In genomic region chr15:65286704-65287514, GRCh38 we compare ENCODE assay signal across 8 cellular contexts. TPM values are rescaled to one million over a fixed set of nuclear protein-coding genes. Genes with fewer than 3 reads are reported as not detected.
DNase-seq lines count a peak whose midpoint lies in the region; TF ChIP-seq lines count a peak whose summit lies in the region.

A gene with protein sequence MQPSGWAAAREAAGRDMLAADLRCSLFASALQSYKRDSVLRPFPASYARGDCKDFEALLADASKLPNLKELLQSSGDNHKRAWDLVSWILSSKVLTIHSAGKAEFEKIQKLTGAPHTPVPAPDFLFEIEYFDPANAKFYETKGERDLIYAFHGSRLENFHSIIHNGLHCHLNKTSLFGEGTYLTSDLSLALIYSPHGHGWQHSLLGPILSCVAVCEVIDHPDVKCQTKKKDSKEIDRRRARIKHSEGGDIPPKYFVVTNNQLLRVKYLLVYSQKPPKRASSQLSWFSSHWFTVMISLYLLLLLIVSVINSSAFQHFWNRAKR (minus strand): TSS chr15:65286883. CDS start chr15:65286426, 457 bp downstream.

- CTCF ChIA-PET in RWPE1 (lab: Yijun Ruan, JAX), result interaction anchor here (0.5 to 0.8 kb wide), 4 partner anchors 10 to 253 kb away, joined by 3 to 5 read pairs (median 4); no protein-coding TSS in a partner anchor

- POLR2A ChIA-PET in RWPE1 (lab: Yijun Ruan, JAX; ENCODE audit: low non-redundant PET), result interaction anchor here (0.6 to 0.7 kb wide), 2 partner anchors 11 to 361 kb away, joined by 4 to 9 read pairs; no protein-coding TSS in a partner anchor

- peak within 1 kb of the TSS; percentile 86 to 91 (median 89) for H3K4me3 Mint-ChIP-seq in nephron
- H3K4me3 Mint-ChIP-seq in stimulated activated naive CD8-positive, alpha-beta T cell treated with anti-CD3 and anti-CD28 coated beads, Interleukin-15, Interleukin-2, amounts not matched to agents 100 ng/mL and 50 ng/mL, for 24 hours, result peak within 1 kb of the TSS; percentile 84

- peak; percentile 88 for DNase-seq in ELR (ENCODE audit: low read depth)
- DNase-seq in H4 (ENCODE audit: low spot score), result peak; percentile 89
- peak; percentile 81 for DNase-seq in RWPE1 (ENCODE audit: low spot score)
- DNase-seq in activated T-helper 1 cell treated with anti-CD3 and anti-CD28 coated beads, Interleukin-2, amount 50 U/mL, for 16 hours (ENCODE audit: low read depth in 1 of 2, low spot score in 1 of 2), result peak; percentile 82 to 89
- peak; percentile 53 for DNase-seq in fibroblast of peridontal ligament (ENCODE audit: extremely low read depth)

- H3K36me3 Mint-ChIP-seq in nephron (ENCODE audit: low read depth), result peaks cover 15% of the 10 kb centered on the region
- H3K36me3 Mint-ChIP-seq in stimulated activated naive CD8-positive, alpha-beta T cell treated with anti-CD3 and anti-CD28 coated beads, Interleukin-15, Interleukin-2, amounts not matched to agents 100 ng/mL and 50 ng/mL, for 24 hours (ENCODE audit: low read depth), result peaks cover 6% of the 10 kb centered on the region

- H3K27ac Mint-ChIP-seq in nephron, result peak within 1 kb of the TSS; percentile 73 to 93 (median 88)
- peak within 1 kb of the TSS; percentile 85 for H3K27ac Mint-ChIP-seq in stimulated activated naive CD8-positive, alpha-beta T cell treated with anti-CD3 and anti-CD28 coated beads, Interleukin-15, Interleukin-2, amounts not matched to agents 100 ng/mL and 50 ng/mL, for 24 hours

- peak within 1 kb of the TSS; percentile 91 for H3K27ac ChIP-seq in RWPE1

- TF ChIP-seq CTCF in LNCAP (IDR thresholded peaks at IDR 0.05), result peak; percentile 30; the same call in 1 of the 2 replicates
- no peak for TF ChIP-seq CTCF in RWPE1 (conservative IDR thresholded peaks at IDR 0.05; ENCODE audit: low read depth)
- peak; percentile 25 to 45 (median 33) for TF ChIP-seq CTCF in nephron (IDR thresholded peaks at IDR 0.05; ENCODE audit: unreplicated experiment in 3 of 3)

- H3K4me1 Mint-ChIP-seq in nephron, result peaks cover 19% of the 10 kb centered on the region
- H3K4me1 Mint-ChIP-seq in stimulated activated naive CD8-positive, alpha-beta T cell treated with anti-CD3 and anti-CD28 coated beads, Interleukin-15, Interleukin-2, amounts not matched to agents 100 ng/mL and 50 ng/mL, for 24 hours (ENCODE audit: low read depth), result peaks cover 26% of the 10 kb centered on the region

- no peaks in the 10 kb centered on the region for H3K9me3 Mint-ChIP-seq in nephron
- H3K9me3 Mint-ChIP-seq in stimulated activated naive CD8-positive, alpha-beta T cell treated with anti-CD3 and anti-CD28 coated beads, Interleukin-15, Interleukin-2, amounts not matched to agents 100 ng/mL and 50 ng/mL, for 24 hours, result no peaks in the 10 kb centered on the region

- H3K27me3 Mint-ChIP-seq in nephron (ENCODE audit: low read depth), result no peaks in the 10 kb centered on the region
- no peaks in the 10 kb centered on the region for H3K27me3 Mint-ChIP-seq in stimulated activated naive CD8-positive, alpha-beta T cell treated with anti-CD3 and anti-CD28 coated beads, Interleukin-15, Interleukin-2, amounts not matched to agents 100 ng/mL and 50 ng/mL, for 24 hours

RNA-seq across cellular contexts. Expression of the gene that starts here (rescaled TPM):
- total RNA-seq in H4 (2014; rRNA removed; shearing (Covaris generic)), result 5.1 and 7.7 TPM in 2 replicates

Comparison
In these comparisons a context has a peak if more than half of its experiments do, and no peak if none do; other contexts are left out.
1. Peak in every context shown above with its lines: DNase-seq and H3K27ac ChIP-seq.